10 cellular contexts compared by ENCODE assay signal in genomic region chr5:148829734-148830133, GRCh38. TPM values are rescaled to one million over a fixed set of nuclear protein-coding genes. Genes with fewer than 3 reads are reported as not detected.
DNase-seq lines count a peak whose midpoint lies in the region; ATAC-seq and TF ChIP-seq lines count a peak whose summit lies in the region.
"Had no signal": no experiment of that assay in that cellular context is flagged by ENCODE, and none has a peak within 500 bp of the region (broad histone marks: within the 10 kb centered on the region; RNA-seq: fewer than 3 reads in every experiment).

No MANE protein-coding gene starts in this region.

- H3K36me3 ChIP-seq in lower lobe of right lung, result peaks cover 4% of the 10 kb centered on the region
- no peaks in the 10 kb centered on the region for H3K36me3 ChIP-seq in tibial artery

- DNase-seq in activated T-cell treated with anti-CD3 and anti-CD28 coated beads, Interleukin-2, amount 50 U/mL, for 72 hours, result no peak
- DNase-seq in activated T-cell treated with anti-CD3 and anti-CD28 coated beads for 4 hours (no peak), lower lobe of right lung (no peak), tibial artery (no peak), SHP77 (lab: John Stamatoyannopoulos, UW) (no peak)
- no peak for DNase-seq in central memory CD8-positive, alpha-beta T cell (ENCODE audit: low spot score in 2 of 2)
- DNase-seq: cerebellar nuclear complex, NCI-H2171 treated with DMSO at 0.1 percent for 48 hours had no signal

- peak overlapping the region in 1 of 2 donors; percentile 77 for H3K4me3 Mint-ChIP-seq in activated T-cell treated with anti-CD3 and anti-CD28 coated beads, Interleukin-2, amount 50 U/mL, for 72 hours
- H3K4me3 Mint-ChIP-seq in central memory CD8-positive, alpha-beta T cell, result peak overlapping the region; percentile 94

- no peaks in the 10 kb centered on the region for H3K9me3 Mint-ChIP-seq in activated T-cell treated with anti-CD3 and anti-CD28 coated beads, Interleukin-2, amount 50 U/mL, for 72 hours
- H3K9me3 Mint-ChIP-seq in central memory CD8-positive, alpha-beta T cell, result no peaks in the 10 kb centered on the region

- no peak for ATAC-seq in activated T-cell treated with anti-CD3 and anti-CD28 coated beads, Interleukin-2, amount 50 U/mL, for 72 hours (replicated peaks in 1 of 2)
- no peak for ATAC-seq in central memory CD8-positive, alpha-beta T cell (replicated peaks; ENCODE audit: extremely low read depth, poor library complexity, severe bottlenecking)
- no peak for ATAC-seq in lower lobe of right lung
- ATAC-seq in HG03432 (IDR thresholded peaks at IDR 0.05; ENCODE audit: unreplicated experiment), result no peak
- no peak for ATAC-seq in GM18519 (IDR thresholded peaks at IDR 0.05; ENCODE audit: low FRiP score, unreplicated experiment)

- peak overlapping the region; percentile 94 for H3K27ac ChIP-seq in lower lobe of right lung
- no peak overlapping the region for H3K27ac ChIP-seq in tibial artery

- H3K27me3 Mint-ChIP-seq in activated T-cell treated with anti-CD3 and anti-CD28 coated beads, Interleukin-2, amount 50 U/mL, for 72 hours (ENCODE audit: low read depth), result peaks cover 53% of the 10 kb centered on the region
- no peaks in the 10 kb centered on the region for H3K27me3 Mint-ChIP-seq in central memory CD8-positive, alpha-beta T cell

- intact Hi-C loops in lower lobe of right lung (cut with DNase I) (no loop called here), tibial artery (cut with DNase I; ENCODE audit: low total_unique reads) (loop anchor here (10.0 kb wide), 2 partner anchors 95 to 155 kb away; no protein-coding TSS in a partner anchor)

- peak overlapping the region; percentile 34 for H3K27ac Mint-ChIP-seq in activated T-cell treated with anti-CD3 and anti-CD28 coated beads, Interleukin-2, amount 50 U/mL, for 72 hours
- H3K27ac Mint-ChIP-seq in central memory CD8-positive, alpha-beta T cell (ENCODE audit: low read depth), result peak overlapping the region; percentile 52

- H3K27me3 ChIP-seq in lower lobe of right lung (ENCODE audit: low read depth) (no peaks in the 10 kb centered on the region), tibial artery (no peaks in the 10 kb centered on the region)

- H3K9me3 ChIP-seq in lower lobe of right lung (no peaks in the 10 kb centered on the region), tibial artery (no peaks in the 10 kb centered on the region)

- H3K4me1 ChIP-seq in lower lobe of right lung, result peaks cover 69% of the 10 kb centered on the region
- H3K4me1 ChIP-seq in tibial artery, result peaks cover 0 to 53% (median 7%) of the 10 kb centered on the region in 4 donors

- H3K4me3 ChIP-seq in lower lobe of right lung (peak overlapping the region; percentile 71), tibial artery (peak overlapping the region; percentile 58 to 71)

- peaks cover 46% of the 10 kb centered on the region for H3K4me1 Mint-ChIP-seq in activated T-cell treated with anti-CD3 and anti-CD28 coated beads, Interleukin-2, amount 50 U/mL, for 72 hours (ENCODE audit: low read depth)
- H3K4me1 Mint-ChIP-seq in central memory CD8-positive, alpha-beta T cell, result peaks cover 82% of the 10 kb centered on the region

- no peak for TF ChIP-seq CTCF in lower lobe of right lung (IDR thresholded peaks at IDR 0.05)
- TF ChIP-seq CTCF in tibial artery (IDR thresholded peaks at IDR 0.05), result no peak

- H3K36me3 Mint-ChIP-seq in activated T-cell treated with anti-CD3 and anti-CD28 coated beads, Interleukin-2, amount 50 U/mL, for 72 hours (ENCODE audit: insufficient read depth in 2 of 2), result no peaks in the 10 kb centered on the region
- peaks cover 35% of the 10 kb centered on the region for H3K36me3 Mint-ChIP-seq in central memory CD8-positive, alpha-beta T cell (ENCODE audit: insufficient read depth)

RNA-seq across cellular contexts. Expression of gene ADRB2, which starts 3.3 kb away (rescaled TPM):
- 1 to 10 TPM in 1 of 2 donors, under 1 TPM in 1; 0.60 to 1.8 TPM for total RNA-seq in activated T-cell treated with anti-CD3 and anti-CD28 coated beads, Interleukin-2, amount 50 U/mL, for 72 hours
- 26.4 TPM for total RNA-seq in lower lobe of right lung
